In genomic region chr11:100918551-100919500, GRCh38 we compare ENCODE assay signal across 11 cellular contexts.
DNase-seq lines count a peak whose midpoint lies in the region; ATAC-seq and TF ChIP-seq lines count a peak whose summit lies in the region.
"Had no signal": no experiment of that assay in that cellular context is flagged by ENCODE, and none has a peak within 500 bp of the region (broad histone marks: within the 10 kb centered on the region; RNA-seq: fewer than 3 reads in every experiment).

No MANE protein-coding gene starts in this region.

- H3K4me1 ChIP-seq in PC-9 (replicated peaks; ENCODE audit: insufficient read depth) (peaks cover 10% of the 10 kb centered on the region; the same call in 1 of the 2 replicates), tibial artery (peaks cover 0 to 12% (median 2%) of the 10 kb centered on the region in 4 donors)
- H3K4me1 ChIP-seq: vagina had no signal

- CTCF ChIA-PET in PC-9 (lab: Charles Lee): interaction anchor here (0.9 kb wide), 1 partner anchor 435 kb away, joined by 5 read pairs; no protein-coding TSS in a partner anchor

- H3K27ac ChIP-seq in PC-9: no peak overlapping the region
- no peak overlapping the region for H3K27ac ChIP-seq in tibial artery
- H3K27ac ChIP-seq: gastroesophageal sphincter, vagina had no signal

- no peaks in the 10 kb centered on the region; the same call in 1 of the 2 replicates for H3K9me2 ChIP-seq in PC-9 (ENCODE audit: insufficient read depth)

- H3K9me3 ChIP-seq in PC-9 (ENCODE audit: insufficient read depth, low read depth) (no peaks in the 10 kb centered on the region), tibial artery (no peaks in the 10 kb centered on the region)
- H3K9me3 ChIP-seq: gastroesophageal sphincter, vagina had no signal

- POLR2A ChIA-PET in PC-9 (lab: Charles Lee; ENCODE audit: unreplicated experiment): no interaction called here

- no peak overlapping the region for H3K4me2 ChIP-seq in PC-9

- no peak for ATAC-seq in GM19397 (IDR thresholded peaks at IDR 0.05; ENCODE audit: unreplicated experiment)
- ATAC-seq: gastroesophageal sphincter had no signal

- in situ Hi-C loops in Caki2 (cut with HindIII; ENCODE audit: low pct_unique_long_range_greater_than_20kb, low sequenced_read_pairs) (no loop called here), G401 (cut with HindIII; ENCODE audit: low sequenced_read_pairs) (no loop called here)

- H3K4me3 ChIP-seq in LNCaP clone FGC (ENCODE audit: low read depth, low read length) (no peak overlapping the region), PC-9 (no peak overlapping the region), tibial artery (no peak overlapping the region)
- H3K4me3 ChIP-seq: gastroesophageal sphincter, vagina had no signal

- H4K20me1 ChIP-seq in PC-9 (ENCODE audit: insufficient read depth): no peaks in the 10 kb centered on the region

- no TSS peak for BruUV-seq in PC-9 (replicated peaks; lab: Mats Ljungman, UMichigan)

- H3K36me3 ChIP-seq in PC-9 (ENCODE audit: low read depth) (no peaks in the 10 kb centered on the region), tibial artery (no peaks in the 10 kb centered on the region)
- H3K36me3 ChIP-seq: gastroesophageal sphincter, vagina had no signal

- H3K27me3 ChIP-seq in PC-9 (ENCODE audit: insufficient read depth, low read depth) (no peaks in the 10 kb centered on the region), tibial artery (no peaks in the 10 kb centered on the region)
- H3K27me3 ChIP-seq: gastroesophageal sphincter, vagina had no signal

- TF ChIP-seq CTCF in LNCaP clone FGC (IDR thresholded peaks at IDR 0.05; ENCODE audit: control insufficient read depth, extremely low read depth, insufficient read depth): no peak
- no peak for TF ChIP-seq CTCF in PC-9 (conservative IDR thresholded peaks at IDR 0.05)
- no peak for TF ChIP-seq CTCF in tibial artery (IDR thresholded peaks at IDR 0.05)

- intact Hi-C loops in PC-9 (cut with micrococcal nuclease; ENCODE audit: unreplicated experiment) (no loop called here), tibial artery (cut with DNase I; ENCODE audit: low total_unique reads) (no loop called here)

- no peak overlapping the region for H2AFZ ChIP-seq in PC-9

- DNase-seq in Caki2 (ENCODE audit: low read depth) (peak; percentile 15), LNCaP clone FGC (ENCODE audit: low read depth) (peak; percentile 93), PC-9 (peak; percentile 61 to 66), iPS-NIHi11 (ENCODE audit: low spot score) (peak; percentile 13), tibial artery (no peak), G401 (ENCODE audit: low spot score) (no peak)
- no peak for DNase-seq in stimulated activated CD8-positive, alpha-beta memory T cell treated with anti-CD3 and anti-CD28 coated beads, Interleukin-4, amount 100 ng/mL, for 48 hours
- DNase-seq: CD4-positive, CD25-positive, alpha-beta regulatory T cell had no signal

- H3F3A ChIP-seq in PC-9 (ENCODE audit: insufficient read depth, low read depth): no peaks in the 10 kb centered on the region

- no peaks in the 10 kb centered on the region for H3K79me2 ChIP-seq in PC-9 (ENCODE audit: low read depth)

Comparison
In these comparisons a context has a peak if more than half of its experiments do, and no peak if none do; other contexts are left out.
1. DNase-seq: peak in Caki2 (single experiment), LNCaP clone FGC (single experiment), PC-9 (2 of 2) and iPS-NIHi11 (single experiment); none in stimulated activated CD8-positive, alpha-beta memory T cell treated with anti-CD3 and anti-CD28 coated beads, Interleukin-4, amount 100 ng/mL, for 48 hours (single experiment), tibial artery (0 of 2) and G401 (single experiment).